1 cellular context compared by ENCODE assay signal in the genomic region with DNA sequence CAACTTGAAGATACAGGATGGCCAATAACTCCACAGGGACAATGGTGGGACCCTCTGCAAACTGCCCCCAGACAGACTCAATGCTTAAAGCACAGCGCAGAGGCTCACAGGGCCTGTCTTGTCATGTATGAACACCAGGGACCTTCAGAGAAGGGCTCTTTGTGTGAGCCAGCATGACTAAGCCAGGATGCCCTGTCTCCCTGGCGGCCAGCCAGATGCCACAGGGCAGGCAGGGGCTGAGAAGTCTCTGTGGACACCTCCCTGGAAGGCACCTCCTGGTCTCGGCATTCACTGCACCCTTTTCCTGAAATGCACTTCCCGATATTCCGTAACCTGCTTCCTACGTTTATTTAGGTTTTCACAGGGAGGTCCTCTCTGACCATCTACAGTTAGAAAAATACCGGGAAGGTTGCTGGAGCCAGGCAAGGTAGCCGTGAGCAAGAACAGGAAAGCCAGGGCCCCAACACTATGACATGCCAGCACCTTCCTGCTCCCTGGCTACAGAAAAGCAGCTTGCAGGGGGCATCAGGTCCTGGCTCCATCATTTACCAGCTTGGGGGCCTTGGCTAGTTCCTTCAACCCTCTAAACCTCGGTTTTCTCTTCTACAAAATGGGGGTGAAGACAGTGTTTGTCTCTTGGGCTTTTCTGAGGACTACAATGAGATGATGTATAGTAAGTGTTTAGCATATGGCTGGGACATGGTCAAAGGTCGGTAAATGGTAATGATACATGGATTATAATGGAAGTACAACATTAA.
TF ChIP-seq lines count a peak whose summit lies in the region.

No MANE protein-coding gene starts in this region.

TF ChIP-seq in GM23338, 12 proteins besides CTCF, POLR2A, EP300 and RAD21 (continued from another document):
- no peak for TF ChIP-seq ZNF462 (CRISPR knock-in tag; IDR thresholded peaks at IDR 0.05)
- TF ChIP-seq, protein P1, sequence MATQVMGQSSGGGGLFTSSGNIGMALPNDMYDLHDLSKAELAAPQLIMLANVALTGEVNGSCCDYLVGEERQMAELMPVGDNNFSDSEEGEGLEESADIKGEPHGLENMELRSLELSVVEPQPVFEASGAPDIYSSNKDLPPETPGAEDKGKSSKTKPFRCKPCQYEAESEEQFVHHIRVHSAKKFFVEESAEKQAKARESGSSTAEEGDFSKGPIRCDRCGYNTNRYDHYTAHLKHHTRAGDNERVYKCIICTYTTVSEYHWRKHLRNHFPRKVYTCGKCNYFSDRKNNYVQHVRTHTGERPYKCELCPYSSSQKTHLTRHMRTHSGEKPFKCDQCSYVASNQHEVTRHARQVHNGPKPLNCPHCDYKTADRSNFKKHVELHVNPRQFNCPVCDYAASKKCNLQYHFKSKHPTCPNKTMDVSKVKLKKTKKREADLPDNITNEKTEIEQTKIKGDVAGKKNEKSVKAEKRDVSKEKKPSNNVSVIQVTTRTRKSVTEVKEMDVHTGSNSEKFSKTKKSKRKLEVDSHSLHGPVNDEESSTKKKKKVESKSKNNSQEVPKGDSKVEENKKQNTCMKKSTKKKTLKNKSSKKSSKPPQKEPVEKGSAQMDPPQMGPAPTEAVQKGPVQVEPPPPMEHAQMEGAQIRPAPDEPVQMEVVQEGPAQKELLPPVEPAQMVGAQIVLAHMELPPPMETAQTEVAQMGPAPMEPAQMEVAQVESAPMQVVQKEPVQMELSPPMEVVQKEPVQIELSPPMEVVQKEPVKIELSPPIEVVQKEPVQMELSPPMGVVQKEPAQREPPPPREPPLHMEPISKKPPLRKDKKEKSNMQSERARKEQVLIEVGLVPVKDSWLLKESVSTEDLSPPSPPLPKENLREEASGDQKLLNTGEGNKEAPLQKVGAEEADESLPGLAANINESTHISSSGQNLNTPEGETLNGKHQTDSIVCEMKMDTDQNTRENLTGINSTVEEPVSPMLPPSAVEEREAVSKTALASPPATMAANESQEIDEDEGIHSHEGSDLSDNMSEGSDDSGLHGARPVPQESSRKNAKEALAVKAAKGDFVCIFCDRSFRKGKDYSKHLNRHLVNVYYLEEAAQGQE (IDR thresholded peaks at IDR 0.05; ENCODE audit: unreplicated experiment) = no peak
- no peak for TF ChIP-seq CREB1 (CRISPR knock-in tag; IDR thresholded peaks at IDR 0.05; ENCODE audit: low read depth)
